In the genomic region with DNA sequence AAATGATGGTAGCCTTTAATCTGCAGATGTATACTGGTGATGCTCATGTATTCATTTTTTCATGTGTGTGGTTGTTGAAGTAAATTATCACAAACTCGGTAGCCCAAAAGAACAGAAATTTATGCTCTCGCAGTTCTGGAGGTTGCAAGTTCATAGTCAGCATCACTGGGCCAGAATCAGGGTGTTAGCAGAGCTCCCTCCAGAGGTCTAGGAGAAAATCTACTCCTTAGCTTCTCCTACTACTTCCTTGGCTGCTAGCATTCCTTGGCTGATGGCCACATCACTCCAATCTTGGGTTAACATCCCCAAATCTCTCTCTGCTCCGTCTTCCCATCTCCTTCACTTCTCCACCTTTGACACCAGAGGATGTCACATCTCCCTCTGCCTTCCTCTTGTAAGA, we compare ENCODE assay signal across 20 cellular contexts. TPM values are rescaled to one million over a fixed set of nuclear protein-coding genes. Genes with fewer than 3 reads are reported as not detected.
DNase-seq lines count a peak whose midpoint lies in the region; ATAC-seq and TF ChIP-seq lines count a peak whose summit lies in the region.
"Had no signal": no experiment of that assay in that cellular context is flagged by ENCODE, and none has a peak within 500 bp of the region (broad histone marks: within the 10 kb centered on the region; RNA-seq: fewer than 3 reads in every experiment).

No MANE protein-coding gene starts in this region.

- H3K36me3 ChIP-seq in PC-3 (ENCODE audit: low read depth, low read length), result no peaks in the 10 kb centered on the region
- H3K36me3 ChIP-seq: heart left ventricle, SJSA1 had no signal

- no peak overlapping the region for H3K14ac ChIP-seq in H9 (ENCODE audit: insufficient read depth, low read length)

- no peak overlapping the region for H4K5ac ChIP-seq in H9 (ENCODE audit: insufficient read length, low read depth, low read length)

- no peaks in the 10 kb centered on the region for H3K9me3 ChIP-seq in H9 (ENCODE audit: control insufficient read depth, low read depth, low read length)
- H3K9me3 ChIP-seq in PC-3 (ENCODE audit: low read length), result no peaks in the 10 kb centered on the region
- H3K9me3 ChIP-seq: psoas muscle had no signal

- H3K18ac ChIP-seq in H9 (ENCODE audit: insufficient read length, low read depth, low read length), result no peak overlapping the region

- CTCF ChIA-PET in PC-3 (lab: Charles Lee), result no interaction called here

- ATAC-seq in PC-3 (no peak), GM21529 (IDR thresholded peaks at IDR 0.05; ENCODE audit: unreplicated experiment) (no peak), HG02571 (IDR thresholded peaks at IDR 0.05; ENCODE audit: unreplicated experiment) (no peak)
- ATAC-seq: heart left ventricle, psoas muscle had no signal

- H3K9me3 Mint-ChIP-seq in H9, result peaks cover 16 to 18% of the 10 kb centered on the region in 2 experiments
- H3K9me3 Mint-ChIP-seq: CD4-positive, CD25-positive, alpha-beta regulatory T cell had no signal

- H3K9ac ChIP-seq in H9 (ENCODE audit: extremely low read depth, insufficient read length, low read length), result no peak overlapping the region
- H3K9ac ChIP-seq in PC-3 (ENCODE audit: low read length), result no peak overlapping the region

- peaks cover 9% of the 10 kb centered on the region for H3K27me3 Mint-ChIP-seq in H9 (ENCODE audit: low read depth)

- H2AFZ ChIP-seq in H9 (ENCODE audit: low read length) (no peak overlapping the region), PC-3 (ENCODE audit: low read length) (no peak overlapping the region)

- H2AK5ac ChIP-seq in H9 (ENCODE audit: insufficient read length, low read length), result no peak overlapping the region

- BruUV-seq in PC-3 (replicated peaks; lab: Mats Ljungman, UMichigan), result no TSS peak

- H2BK15ac ChIP-seq in H9 (ENCODE audit: low read depth, low read length), result no peak overlapping the region

- H2BK5ac ChIP-seq in H9 (ENCODE audit: insufficient read length, low read length), result no peak overlapping the region

- H3K9me2 ChIP-seq in PC-3 (replicated peaks; ENCODE audit: low read length), result no peaks in the 10 kb centered on the region

- H3K27ac ChIP-seq in H9 (ENCODE audit: insufficient read length, low read depth, low read length) (no peak overlapping the region), PC-3 (ENCODE audit: low read length) (no peak overlapping the region)
- H3K27ac ChIP-seq: heart left ventricle, psoas muscle, SJSA1 had no signal

- DNase-seq in DMS 273 (lab: John Stamatoyannopoulos, UW; ENCODE audit: unreplicated experiment) (peak; percentile 3), DMS 273 treated with DMSO at 0.1 percent for 48 hours (lab: John Stamatoyannopoulos, UW) (no peak), H9 (no peak), PC-3 (peak; percentile 24), epithelial cell of proximal tubule (ENCODE audit: low read depth) (no peak), occipital lobe (lab: John Stamatoyannopoulos, UW) (no peak)
- DNase-seq: 8988T; activated naive CD4-positive, alpha-beta T cell treated with Interleukin-2 at 50 U/mL for 16 hours; activated T-cell treated with anti-CD3 and anti-CD28 coated beads for 4 hours; CD4-positive, CD25-positive, alpha-beta regulatory T cell; EL; heart left ventricle; mesenchymal stem cell; NCI-H2227 treated with DMSO at 0.1 percent for 48 hours; nephron progenitor cell; psoas muscle; stimulated activated naive CD4-positive, alpha-beta T cell treated with Interleukin-2 at 50 U/mL for 16 hours had no signal

- H3K4me1 Mint-ChIP-seq in H9, result peaks cover 16 to 17% of the 10 kb centered on the region in 2 experiments
- H3K4me1 Mint-ChIP-seq: CD4-positive, CD25-positive, alpha-beta regulatory T cell had no signal

- POLR2A ChIA-PET in PC-3 (lab: Charles Lee; ENCODE audit: unreplicated experiment), result no interaction called here

- no peak overlapping the region for H3K4me2 ChIP-seq in H9 (ENCODE audit: insufficient read depth, insufficient read length, low read length)
- H3K4me2 ChIP-seq in PC-3 (ENCODE audit: low read length), result no peak overlapping the region

- no peak overlapping the region for H2BK12ac ChIP-seq in H9 (ENCODE audit: insufficient read length, low read depth, low read length)

- no peaks in the 10 kb centered on the region for H3K79me1 ChIP-seq in H9 (ENCODE audit: insufficient read depth, low read depth, low read length, poor library complexity, severe bottlenecking)

- no peak overlapping the region for H2BK20ac ChIP-seq in H9 (ENCODE audit: low read depth, low read length, poor library complexity, severe bottlenecking)

- H3K4me1 ChIP-seq in H9 (ENCODE audit: insufficient read depth, low read length) (peaks cover 5% of the 10 kb centered on the region; the same call in 1 of the 2 replicates), PC-3 (ENCODE audit: insufficient read depth, low read length) (no peaks in the 10 kb centered on the region)
- H3K4me1 ChIP-seq: psoas muscle, SJSA1 had no signal

- no peaks in the 10 kb centered on the region for H3F3A ChIP-seq in PC-3 (ENCODE audit: low read length, unreplicated experiment)

- TF ChIP-seq CTCF in H9 (conservative IDR thresholded peaks at IDR 0.05), result peak; percentile 19; the same call in 1 of the 3 replicates
- peak; percentile 37; the same call in 1 of the 2 replicates for TF ChIP-seq CTCF in PC-3 (conservative IDR thresholded peaks at IDR 0.05; ENCODE audit: low read depth, low read length)
- TF ChIP-seq CTCF in epithelial cell of proximal tubule (conservative IDR thresholded peaks at IDR 0.05; ENCODE audit: low read depth, low read length), result peak; percentile 28

- no peak overlapping the region for H3K23ac ChIP-seq in H9 (ENCODE audit: insufficient read length, low read depth, low read length)

- no peak overlapping the region for H3T11ph ChIP-seq in H9 (ENCODE audit: low read length)

- H4K91ac ChIP-seq in H9 (ENCODE audit: insufficient read length, low read depth, low read length), result no peak overlapping the region

- intact Hi-C loops in PC-3 (cut with micrococcal nuclease), result no loop called here

- no CpG with 5 or more reads among the region's 3 CpGs for WGBS in H9 (ENCODE audit: extremely low coverage, insufficient read length, low lambda C conversion rate)

- H4K20me1 ChIP-seq in H9 (ENCODE audit: control insufficient read depth, insufficient read depth, insufficient read length) (no peaks in the 10 kb centered on the region), PC-3 (ENCODE audit: low read length) (no peaks in the 10 kb centered on the region)

- no peaks in the 10 kb centered on the region for H3K27me3 ChIP-seq in H9 (ENCODE audit: insufficient read depth, low read length)
- H3K27me3 ChIP-seq in PC-3 (ENCODE audit: low read length), result peaks cover 67% of the 10 kb centered on the region

- peaks cover 2 to 15% (median 3%) of the 10 kb centered on the region in 3 experiments; a peak in 6 of 7 replicates for H3K36me3 Mint-ChIP-seq in H9 (ENCODE audit: insufficient read depth in 1 of 3, low read depth in 3 of 3)
- H3K36me3 Mint-ChIP-seq: CD4-positive, CD25-positive, alpha-beta regulatory T cell had no signal

- no peak overlapping the region for H3K4ac ChIP-seq in H9 (ENCODE audit: low read depth, low read length)

- no peak overlapping the region for H4K8ac ChIP-seq in H9 (replicated peaks; ENCODE audit: insufficient read length, low read depth, low read length)

- no peak overlapping the region for H3K4me3 Mint-ChIP-seq in H9
- H3K4me3 Mint-ChIP-seq: CD4-positive, CD25-positive, alpha-beta regulatory T cell; nephron progenitor cell had no signal

- H3K27ac Mint-ChIP-seq in H9, result no peak overlapping the region
- H3K27ac Mint-ChIP-seq: CD4-positive, CD25-positive, alpha-beta regulatory T cell; nephron progenitor cell had no signal

- H3K4me3 ChIP-seq in PC-3 (ENCODE audit: low read length) (no peak overlapping the region), epithelial cell of proximal tubule (ENCODE audit: low read depth, low read length) (no peak overlapping the region)
- H3K4me3 ChIP-seq: heart left ventricle, psoas muscle, SJSA1 had no signal

- H3K23me2 ChIP-seq in H9 (ENCODE audit: insufficient read length, low read depth, low read length, poor library complexity, severe bottlenecking), result no peaks in the 10 kb centered on the region

- H2BK120ac ChIP-seq in H9 (ENCODE audit: low read depth, low read length, poor library complexity, severe bottlenecking), result no peak overlapping the region

- H3K56ac ChIP-seq in H9 (ENCODE audit: insufficient read length, low read depth, low read length), result no peak overlapping the region

- H3K79me2 ChIP-seq in H9 (ENCODE audit: insufficient read depth, low read length) (no peaks in the 10 kb centered on the region), PC-3 (ENCODE audit: low read length) (no peaks in the 10 kb centered on the region)

RNA-seq across cellular contexts. Expression of a gene that starts 45.3 kb away (rescaled TPM):
- total RNA-seq in H9 (2021) (1.5 and 1.7 TPM in 2 replicates), PC-3 (2014; rRNA removed) (34.5 and 41.1 TPM in 2 replicates), epithelial cell of proximal tubule (7.0 and 7.8 TPM in 2 replicates), occipital lobe (22.8 TPM)
- total RNA-seq: CD4-positive, CD25-positive, alpha-beta regulatory T cell had no signal

Comparison
In these comparisons a context has a peak if more than half of its experiments do, and no peak if none do; other contexts are left out.
1. DNase-seq: peak in DMS 273 (single experiment) and PC-3 (single experiment); none in DMS 273 treated with DMSO at 0.1 percent for 48 hours (single experiment), H9 (single experiment), epithelial cell of proximal tubule (single experiment) and occipital lobe (single experiment).
2. Peak in every context shown above with its lines, with median percentiles within 50 percentile points of each other: CTCF ChIP-seq.